Comparison of ENCODE assay signal across 1 cellular context in the genomic region with DNA sequence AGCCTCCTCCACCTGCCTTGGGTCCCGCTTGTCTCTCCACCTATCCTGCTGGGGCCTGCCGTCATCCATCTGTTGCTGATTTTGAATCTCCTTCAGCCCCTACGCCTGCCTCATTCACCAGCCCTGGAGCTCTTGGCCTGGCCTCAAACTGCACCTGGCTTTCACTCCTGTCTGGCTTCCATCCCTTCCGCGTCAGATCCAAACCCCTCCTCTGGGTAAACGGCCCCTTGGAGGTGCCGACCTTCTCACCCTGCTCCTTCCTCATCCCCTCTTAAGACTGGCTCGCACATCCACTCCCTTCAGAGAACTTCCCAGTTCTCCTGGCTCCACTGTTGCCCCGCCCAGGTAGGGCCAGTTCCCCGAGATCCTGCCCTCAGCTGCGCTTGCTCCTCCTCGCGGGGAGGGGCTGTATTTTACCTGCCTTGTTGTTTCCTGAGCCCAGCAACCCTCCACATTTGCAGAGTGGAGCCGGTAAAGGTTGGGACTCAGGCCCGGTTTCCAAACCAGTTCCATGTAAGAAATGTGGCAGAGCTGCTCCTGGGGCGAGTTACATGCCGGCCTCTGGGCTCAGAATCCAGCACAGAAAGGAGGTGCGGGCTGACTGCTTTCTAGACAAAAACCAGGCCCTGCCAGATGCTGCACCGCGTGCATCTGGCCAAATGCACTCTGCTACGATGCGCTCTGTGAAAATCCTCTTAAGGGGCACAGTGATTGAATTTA.
TF ChIP-seq lines count a peak whose summit lies in the region.

No MANE protein-coding gene starts in this region.

TF ChIP-seq in HepG2, 621 proteins besides CTCF, POLR2A, EP300 and RAD21 (continued from another document):
- TF ChIP-seq, protein P1, sequence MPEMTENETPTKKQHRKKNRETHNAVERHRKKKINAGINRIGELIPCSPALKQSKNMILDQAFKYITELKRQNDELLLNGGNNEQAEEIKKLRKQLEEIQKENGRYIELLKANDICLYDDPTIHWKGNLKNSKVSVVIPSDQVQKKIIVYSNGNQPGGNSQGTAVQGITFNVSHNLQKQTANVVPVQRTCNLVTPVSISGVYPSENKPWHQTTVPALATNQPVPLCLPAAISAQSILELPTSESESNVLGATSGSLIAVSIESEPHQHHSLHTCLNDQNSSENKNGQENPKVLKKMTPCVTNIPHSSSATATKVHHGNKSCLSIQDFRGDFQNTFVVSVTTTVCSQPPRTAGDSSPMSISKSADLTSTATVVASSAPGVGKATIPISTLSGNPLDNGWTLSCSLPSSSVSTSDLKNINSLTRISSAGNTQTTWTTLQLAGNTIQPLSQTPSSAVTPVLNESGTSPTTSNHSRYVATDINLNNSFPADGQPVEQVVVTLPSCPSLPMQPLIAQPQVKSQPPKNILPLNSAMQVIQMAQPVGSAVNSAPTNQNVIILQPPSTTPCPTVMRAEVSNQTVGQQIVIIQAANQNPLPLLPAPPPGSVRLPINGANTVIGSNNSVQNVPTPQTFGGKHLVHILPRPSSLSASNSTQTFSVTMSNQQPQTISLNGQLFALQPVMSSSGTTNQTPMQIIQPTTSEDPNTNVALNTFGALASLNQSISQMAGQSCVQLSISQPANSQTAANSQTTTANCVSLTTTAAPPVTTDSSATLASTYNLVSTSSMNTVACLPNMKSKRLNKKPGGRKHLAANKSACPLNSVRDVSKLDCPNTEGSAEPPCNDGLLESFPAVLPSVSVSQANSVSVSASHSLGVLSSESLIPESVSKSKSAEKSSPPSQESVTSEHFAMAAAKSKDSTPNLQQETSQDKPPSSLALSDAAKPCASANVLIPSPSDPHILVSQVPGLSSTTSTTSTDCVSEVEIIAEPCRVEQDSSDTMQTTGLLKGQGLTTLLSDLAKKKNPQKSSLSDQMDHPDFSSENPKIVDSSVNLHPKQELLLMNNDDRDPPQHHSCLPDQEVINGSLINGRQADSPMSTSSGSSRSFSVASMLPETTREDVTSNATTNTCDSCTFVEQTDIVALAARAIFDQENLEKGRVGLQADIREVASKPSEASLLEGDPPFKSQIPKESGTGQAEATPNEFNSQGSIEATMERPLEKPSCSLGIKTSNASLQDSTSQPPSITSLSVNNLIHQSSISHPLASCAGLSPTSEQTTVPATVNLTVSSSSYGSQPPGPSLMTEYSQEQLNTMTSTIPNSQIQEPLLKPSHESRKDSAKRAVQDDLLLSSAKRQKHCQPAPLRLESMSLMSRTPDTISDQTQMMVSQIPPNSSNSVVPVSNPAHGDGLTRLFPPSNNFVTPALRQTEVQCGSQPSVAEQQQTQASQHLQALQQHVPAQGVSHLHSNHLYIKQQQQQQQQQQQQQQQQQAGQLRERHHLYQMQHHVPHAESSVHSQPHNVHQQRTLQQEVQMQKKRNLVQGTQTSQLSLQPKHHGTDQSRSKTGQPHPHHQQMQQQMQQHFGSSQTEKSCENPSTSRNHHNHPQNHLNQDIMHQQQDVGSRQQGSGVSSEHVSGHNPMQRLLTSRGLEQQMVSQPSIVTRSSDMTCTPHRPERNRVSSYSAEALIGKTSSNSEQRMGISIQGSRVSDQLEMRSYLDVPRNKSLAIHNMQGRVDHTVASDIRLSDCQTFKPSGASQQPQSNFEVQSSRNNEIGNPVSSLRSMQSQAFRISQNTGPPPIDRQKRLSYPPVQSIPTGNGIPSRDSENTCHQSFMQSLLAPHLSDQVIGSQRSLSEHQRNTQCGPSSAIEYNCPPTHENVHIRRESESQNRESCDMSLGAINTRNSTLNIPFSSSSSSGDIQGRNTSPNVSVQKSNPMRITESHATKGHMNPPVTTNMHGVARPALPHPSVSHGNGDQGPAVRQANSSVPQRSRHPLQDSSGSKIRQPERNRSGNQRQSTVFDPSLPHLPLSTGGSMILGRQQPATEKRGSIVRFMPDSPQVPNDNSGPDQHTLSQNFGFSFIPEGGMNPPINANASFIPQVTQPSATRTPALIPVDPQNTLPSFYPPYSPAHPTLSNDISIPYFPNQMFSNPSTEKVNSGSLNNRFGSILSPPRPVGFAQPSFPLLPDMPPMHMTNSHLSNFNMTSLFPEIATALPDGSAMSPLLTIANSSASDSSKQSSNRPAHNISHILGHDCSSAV (CRISPR knock-in tag; IDR thresholded peaks at IDR 0.05; ENCODE audit: borderline replicate concordance): no peak
- TF ChIP-seq ZNF891 (CRISPR knock-in tag; IDR thresholded peaks at IDR 0.05): peak; percentile 53; the same call in 1 of the 2 replicates
- TF ChIP-seq ZFX (CRISPR knock-in tag; IDR thresholded peaks at IDR 0.05; ENCODE audit: low read depth): peak; percentile 42; the same call in 1 of the 2 replicates
- TF ChIP-seq, protein P2, sequence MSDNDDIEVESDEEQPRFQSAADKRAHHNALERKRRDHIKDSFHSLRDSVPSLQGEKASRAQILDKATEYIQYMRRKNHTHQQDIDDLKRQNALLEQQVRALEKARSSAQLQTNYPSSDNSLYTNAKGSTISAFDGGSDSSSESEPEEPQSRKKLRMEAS (IDR thresholded peaks at IDR 0.05): peak; percentile 55; the same call in 1 of the 2 replicates
- no peak for TF ChIP-seq SMYD3 (CRISPR knock-in tag; IDR thresholded peaks at IDR 0.05)
- TF ChIP-seq NRL (CRISPR knock-in tag; IDR thresholded peaks at IDR 0.05; ENCODE audit: borderline replicate concordance): peak; percentile 66; the same call in 1 of the 2 replicates
- TF ChIP-seq RARA (CRISPR knock-in tag; IDR thresholded peaks at IDR 0.05): no peak
- TF ChIP-seq ZNF263 (CRISPR knock-in tag; IDR thresholded peaks at IDR 0.05): peak; percentile 40; the same call in 1 of the 2 replicates
- TF ChIP-seq SP5 (CRISPR knock-in tag; IDR thresholded peaks at IDR 0.05; ENCODE audit: borderline replicate concordance, low read depth): peak; percentile 25; the same call in 1 of the 2 replicates
- no peak for TF ChIP-seq TSC22D2 (CRISPR knock-in tag; IDR thresholded peaks at IDR 0.05; ENCODE audit: borderline replicate concordance)
- TF ChIP-seq ZFY (CRISPR knock-in tag; IDR thresholded peaks at IDR 0.05): 0 out of 2 replicates have a peak, but pooled peaks have one; percentile 29
- 0 out of 2 replicates have a peak, but pooled peaks have one; percentile 12 for TF ChIP-seq RBAK (CRISPR knock-in tag; IDR thresholded peaks at IDR 0.05)
- no peak for TF ChIP-seq TEAD3 (CRISPR knock-in tag; optimal IDR thresholded peaks at IDR 0.05; ENCODE audit: borderline replicate concordance)
- peak; percentile 32 for TF ChIP-seq ZNF883 (CRISPR knock-in tag; IDR thresholded peaks at IDR 0.05; ENCODE audit: not compliant biosample characterization)
- no peak for TF ChIP-seq ZNF782 (CRISPR knock-in tag; IDR thresholded peaks at IDR 0.05; ENCODE audit: borderline replicate concordance)
- peak; percentile 14; the same call in 1 of the 2 replicates for TF ChIP-seq DNMT1 (CRISPR knock-in tag; IDR thresholded peaks at IDR 0.05)
